In the genomic region with DNA sequence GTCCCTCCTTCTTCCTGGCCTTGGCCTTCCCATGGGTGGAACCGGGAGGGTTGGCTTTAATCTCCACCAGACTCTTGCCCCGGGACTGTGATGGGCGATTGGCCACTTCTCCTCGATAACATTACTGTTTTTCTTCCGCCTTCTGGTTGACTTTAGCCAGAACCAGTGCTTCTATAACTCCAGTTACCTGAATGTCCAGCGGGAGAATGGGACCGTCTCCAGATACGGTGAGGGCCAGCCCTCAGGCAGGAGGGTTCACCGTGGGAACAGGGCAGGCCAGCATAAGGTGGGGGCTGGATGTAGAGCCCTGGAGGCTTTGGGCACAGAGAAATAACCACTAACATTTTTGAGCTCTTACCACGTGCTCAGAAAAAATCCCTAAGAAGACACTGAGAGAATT, we compare ENCODE assay signal across 34 cellular contexts. TPM values are rescaled to one million over a fixed set of nuclear protein-coding genes. Genes with fewer than 3 reads are reported as not detected.
DNase-seq lines count a peak whose midpoint lies in the region; ATAC-seq and TF ChIP-seq lines count a peak whose summit lies in the region.
"Had no signal": no experiment of that assay in that cellular context is flagged by ENCODE, and none has a peak within 500 bp of the region (broad histone marks: within the 10 kb centered on the region; RNA-seq: fewer than 3 reads in every experiment).

No MANE protein-coding gene starts in this region.

- H3K27me3 ChIP-seq in right lobe of liver, result no peaks in the 10 kb centered on the region
- H3K27me3 ChIP-seq: cardiac muscle cell, left lung, sigmoid colon had no signal

- H3K4me3 Mint-ChIP-seq in activated CD4-positive, alpha-beta T cell treated with anti-CD3 and anti-CD28 coated beads, Interleukin-2, amount 10 ng/mL, durations not matched to agents 24 days and 14 days, result no peak overlapping the region
- peak overlapping the region in 1 of 2 donors; percentile 13 for H3K4me3 Mint-ChIP-seq in stimulated activated naive CD8-positive, alpha-beta T cell treated with anti-CD3 and anti-CD28 coated beads, Interleukin-15, amount 100 ng/mL, for 72 hours
- H3K4me3 Mint-ChIP-seq: activated CD8-positive, alpha-beta memory T cell treated with anti-CD3 and anti-CD28 coated beads, Interleukin-2, amount 10 ng/mL, durations not matched to agents 7 days and 5 days; activated T-helper 1 cell treated with anti-CD3 and anti-CD28 coated beads, Interleukin-12 subunit alpha, Interleukin-12 subunit beta, Interleukin-2, Interleukin-4 antibody, amounts not matched to agents 30 ng/mL and 10 ng/mL and 1 ng/mL, durations not matched to agents 14 hours and 24 hours and 36 hours; GM23338; HFFc6; type B pancreatic cell had no signal

- H3K4me1 ChIP-seq in right lobe of liver, result peaks cover 0 to 15% (median 0%) of the 10 kb centered on the region in 4 donors
- H3K4me1 ChIP-seq: left lung, prostate gland, sigmoid colon had no signal

- peaks cover 0 to 4% (median 0%) of the 10 kb centered on the region in 4 donors for H3K36me3 ChIP-seq in right lobe of liver
- H3K36me3 ChIP-seq: cardiac muscle cell, prostate gland had no signal

- TF ChIP-seq CTCF in right lobe of liver (IDR thresholded peaks at IDR 0.05), result no peak

- peak overlapping the region in 2 of 3 donors; percentile 33 to 60 for H3K27ac ChIP-seq in right lobe of liver
- H3K27ac ChIP-seq: C4-2B, cardiac muscle cell, coronary artery, left lung, prostate gland, sigmoid colon, WERI-Rb-1 had no signal

- peak overlapping the region; percentile 48 for H3K27ac Mint-ChIP-seq in activated CD4-positive, alpha-beta T cell treated with anti-CD3 and anti-CD28 coated beads, Interleukin-2, amount 10 ng/mL, durations not matched to agents 24 days and 14 days
- H3K27ac Mint-ChIP-seq in stimulated activated naive CD8-positive, alpha-beta T cell treated with anti-CD3 and anti-CD28 coated beads, Interleukin-15, amount 100 ng/mL, for 72 hours, result peak overlapping the region; percentile 72 to 84
- H3K27ac Mint-ChIP-seq: activated CD8-positive, alpha-beta memory T cell treated with anti-CD3 and anti-CD28 coated beads, Interleukin-2, amount 10 ng/mL, durations not matched to agents 7 days and 5 days; activated T-helper 1 cell treated with anti-CD3 and anti-CD28 coated beads, Interleukin-12 subunit alpha, Interleukin-12 subunit beta, Interleukin-2, Interleukin-4 antibody, amounts not matched to agents 30 ng/mL and 10 ng/mL and 1 ng/mL, durations not matched to agents 14 hours and 24 hours and 36 hours; GM23338; HFFc6; type B pancreatic cell had no signal

- peak; percentile 4 for ATAC-seq in stimulated activated naive CD8-positive, alpha-beta T cell treated with anti-CD3 and anti-CD28 coated beads, Interleukin-15, amount 100 ng/mL, for 72 hours
- no peak for ATAC-seq in stimulated activated naive CD8-positive, alpha-beta T cell treated with anti-CD3 and anti-CD28 coated beads, Interleukin-15, Interleukin-2, amounts not matched to agents 100 U/mL and 50 U/mL, for 24 hours
- ATAC-seq in right lobe of liver, result no peak
- ATAC-seq: activated CD8-positive, alpha-beta memory T cell treated with anti-CD3 and anti-CD28 coated beads, Interleukin-2, amount 10 ng/mL, durations not matched to agents 7 days and 5 days; GM23338 had no signal

- WGBS in right lobe of liver (ENCODE audit: insufficient coverage, low coverage, low lambda C conversion rate, missing lambda C conversion rate), result 20% methylated on average over 10 of the region's 10 CpGs

- H3K9me3 ChIP-seq in right lobe of liver, result no peaks in the 10 kb centered on the region
- H3K9me3 ChIP-seq: left lung, prostate gland, sigmoid colon had no signal

- peak overlapping the region; percentile 38 to 62 (median 60) for H3K4me3 ChIP-seq in right lobe of liver
- H3K4me3 ChIP-seq: cardiac muscle cell, coronary artery, GM23338, left lung, prostate gland, sigmoid colon had no signal

- no peaks in the 10 kb centered on the region for H3K27me3 Mint-ChIP-seq in activated CD4-positive, alpha-beta T cell treated with anti-CD3 and anti-CD28 coated beads, Interleukin-2, amount 10 ng/mL, durations not matched to agents 24 days and 14 days
- no peaks in the 10 kb centered on the region for H3K27me3 Mint-ChIP-seq in stimulated activated naive CD8-positive, alpha-beta T cell treated with anti-CD3 and anti-CD28 coated beads, Interleukin-15, amount 100 ng/mL, for 72 hours
- H3K27me3 Mint-ChIP-seq: activated CD8-positive, alpha-beta memory T cell treated with anti-CD3 and anti-CD28 coated beads, Interleukin-2, amount 10 ng/mL, durations not matched to agents 7 days and 5 days; type B pancreatic cell had no signal

- intact Hi-C loops in activated CD4-positive, alpha-beta T cell treated with anti-CD3 and anti-CD28 coated beads, Interleukin-2, amount 10 ng/mL, durations not matched to agents 24 days and 14 days (cut with micrococcal nuclease), result no loop called here
- intact Hi-C loops in right lobe of liver (cut with DNase I), result no loop called here

- DNase-seq in activated CD4-positive, alpha-beta T cell treated with anti-CD3 and anti-CD28 coated beads, Interleukin-2, amount 10 ng/mL, durations not matched to agents 24 days and 14 days, result peak; percentile 58
- DNase-seq in activated CD4-positive, alpha-beta T cell treated with anti-CD3 and anti-CD28 coated beads for 1 hour, result no peak
- DNase-seq in stimulated activated naive CD8-positive, alpha-beta T cell treated with anti-CD3 and anti-CD28 coated beads, Interleukin-15, amount 100 ng/mL, for 72 hours, result no peak
- no peak for DNase-seq in stimulated activated naive CD8-positive, alpha-beta T cell treated with anti-CD3 and anti-CD28 coated beads, Interleukin-15, Interleukin-2, amounts not matched to agents 100 U/mL and 50 U/mL, for 24 hours
- no peak for DNase-seq in right lobe of liver
- DNase-seq in UCSD-AML1 (lab: John Stamatoyannopoulos, UW; ENCODE audit: unreplicated experiment), result no peak
- DNase-seq in amygdala (lab: John Stamatoyannopoulos, UW), result no peak
- DNase-seq in NCI-H2107 (lab: John Stamatoyannopoulos, UW), result no peak
- DNase-seq: 8988T; activated CD4-positive, alpha-beta T cell treated with anti-CD3 and anti-CD28 coated beads, Interleukin-2, amount 50 U/mL, for 1 hour; activated CD8-positive, alpha-beta memory T cell treated with anti-CD3 and anti-CD28 coated beads, Interleukin-2, amount 10 ng/mL, durations not matched to agents 7 days and 5 days; effector CD8-positive, alpha-beta T cell; HFFc6; left lung; NCI-H1092; NCI-H1694; NCI-H446 treated with DMSO at 0.1 percent for 48 hours; NCI-H774; occipital lobe; SIG-M5; sigmoid colon; stimulated activated CD4-positive, alpha-beta T cell treated with anti-CD3 and anti-CD28 coated beads, Interleukin-4, amount 100 ng/mL, for 24 hours; T1000; WERI-Rb-1 had no signal

- peaks cover 13% of the 10 kb centered on the region for H3K36me3 Mint-ChIP-seq in activated CD4-positive, alpha-beta T cell treated with anti-CD3 and anti-CD28 coated beads, Interleukin-2, amount 10 ng/mL, durations not matched to agents 24 days and 14 days (ENCODE audit: low read depth)
- H3K36me3 Mint-ChIP-seq: type B pancreatic cell had no signal

- TF ChIP-seq POLR2A in right lobe of liver (IDR thresholded peaks at IDR 0.05), result no peak

- no peaks in the 10 kb centered on the region for H3K9me3 Mint-ChIP-seq in activated CD4-positive, alpha-beta T cell treated with anti-CD3 and anti-CD28 coated beads, Interleukin-2, amount 10 ng/mL, durations not matched to agents 24 days and 14 days
- peaks cover 5 to 8% of the 10 kb centered on the region in 2 donors for H3K9me3 Mint-ChIP-seq in stimulated activated naive CD8-positive, alpha-beta T cell treated with anti-CD3 and anti-CD28 coated beads, Interleukin-15, amount 100 ng/mL, for 72 hours
- H3K9me3 Mint-ChIP-seq: HFFc6, type B pancreatic cell had no signal

- peaks cover 3% of the 10 kb centered on the region for H3K4me1 Mint-ChIP-seq in activated CD4-positive, alpha-beta T cell treated with anti-CD3 and anti-CD28 coated beads, Interleukin-2, amount 10 ng/mL, durations not matched to agents 24 days and 14 days
- H3K4me1 Mint-ChIP-seq in stimulated activated naive CD8-positive, alpha-beta T cell treated with anti-CD3 and anti-CD28 coated beads, Interleukin-15, amount 100 ng/mL, for 72 hours, result peaks cover 28% of the 10 kb centered on the region

RNA-seq across cellular contexts. Expression of a gene that starts 1.0 kb away (rescaled TPM):
- not detected in 2 replicates for total RNA-seq in activated CD4-positive, alpha-beta T cell treated with anti-CD3 and anti-CD28 coated beads, Interleukin-2, amount 10 ng/mL, durations not matched to agents 24 days and 14 days
- 1,000 to 10,000 TPM; 3,162 to 5,107 (median 3,869) TPM for total RNA-seq in right lobe of liver
- total RNA-seq: activated CD8-positive, alpha-beta memory T cell treated with anti-CD3 and anti-CD28 coated beads, Interleukin-2, amount 10 ng/mL, durations not matched to agents 7 days and 5 days; activated naive CD4-positive, alpha-beta T cell treated with anti-CD3 and anti-CD28 coated beads, Interleukin-2, amount 50 U/mL, for 72 hours; activated T-helper 1 cell treated with anti-CD3 and anti-CD28 coated beads, Interleukin-12 subunit alpha, Interleukin-12 subunit beta, Interleukin-2, Interleukin-4 antibody, amounts not matched to agents 30 ng/mL and 10 ng/mL and 1 ng/mL, durations not matched to agents 14 hours and 24 hours and 36 hours; astrocyte; cardiac muscle cell; epithelial cell of proximal tubule; HFFc6; occipital lobe; sigmoid colon had no signal

RNA-seq across cellular contexts. Expression of a gene that starts 7.7 kb away (rescaled TPM):
- total RNA-seq in activated CD4-positive, alpha-beta T cell treated with anti-CD3 and anti-CD28 coated beads, Interleukin-2, amount 10 ng/mL, durations not matched to agents 24 days and 14 days, result not detected in 2 replicates
- total RNA-seq in right lobe of liver, result over 10,000 TPM; 11,577 to 28,471 (median 22,756) TPM
- total RNA-seq: activated CD8-positive, alpha-beta memory T cell treated with anti-CD3 and anti-CD28 coated beads, Interleukin-2, amount 10 ng/mL, durations not matched to agents 7 days and 5 days; activated naive CD4-positive, alpha-beta T cell treated with anti-CD3 and anti-CD28 coated beads, Interleukin-2, amount 50 U/mL, for 72 hours; activated T-helper 1 cell treated with anti-CD3 and anti-CD28 coated beads, Interleukin-12 subunit alpha, Interleukin-12 subunit beta, Interleukin-2, Interleukin-4 antibody, amounts not matched to agents 30 ng/mL and 10 ng/mL and 1 ng/mL, durations not matched to agents 14 hours and 24 hours and 36 hours; astrocyte; cardiac muscle cell; epithelial cell of proximal tubule; GM23338; HFFc6; occipital lobe; prostate gland; sigmoid colon had no signal

RNA-seq across cellular contexts. Expression of a gene that starts 57.1 kb away (rescaled TPM):
- total RNA-seq in activated CD4-positive, alpha-beta T cell treated with anti-CD3 and anti-CD28 coated beads, Interleukin-2, amount 10 ng/mL, durations not matched to agents 24 days and 14 days, result 149 and 150 TPM in 2 replicates
- 10 to 100 TPM in 3 of 6 experiments, 1 to 10 TPM in 3; 4.7 to 15.1 (median 9.8) TPM for total RNA-seq in right lobe of liver

Comparison
In these comparisons a context has a peak if more than half of its experiments do, and no peak if none do; other contexts are left out.
1. RNA of a gene that starts 1.0 kb away (total RNA-seq): 3,162 to 5,107 TPM in right lobe of liver; not detected in activated CD4-positive, alpha-beta T cell treated with anti-CD3 and anti-CD28 coated beads, Interleukin-2, amount 10 ng/mL, durations not matched to agents 24 days and 14 days; every median in the first group is over 1,000 times any median in the second.
2. RNA of a gene that starts 7.7 kb away (total RNA-seq): 11,577 to 28,471 TPM in right lobe of liver; not detected in activated CD4-positive, alpha-beta T cell treated with anti-CD3 and anti-CD28 coated beads, Interleukin-2, amount 10 ng/mL, durations not matched to agents 24 days and 14 days; every median in the first group is over 1,000 times any median in the second.